ENCODE assay signal across 17 cellular contexts in the genomic region with DNA sequence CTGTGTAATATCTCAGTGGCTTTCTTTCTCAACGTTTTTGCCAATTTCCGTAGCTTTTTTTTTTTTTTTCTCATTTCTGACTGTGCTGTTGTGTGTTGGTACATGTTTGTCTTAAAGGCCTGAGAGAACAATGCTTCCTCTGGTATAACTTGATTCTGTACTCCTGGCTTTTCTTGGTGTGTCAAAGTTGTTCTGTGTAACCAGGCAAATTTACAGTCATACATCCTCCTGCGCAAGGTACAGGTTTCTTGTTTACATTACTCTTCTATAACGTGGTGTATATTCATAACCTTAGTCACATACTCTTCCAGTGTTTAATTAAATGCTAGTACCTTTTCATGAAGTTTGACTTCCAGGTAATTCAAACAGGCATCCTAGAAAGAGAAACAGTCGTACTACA. TPM values are rescaled to one million over a fixed set of nuclear protein-coding genes. Genes with fewer than 3 reads are reported as not detected.
DNase-seq lines count a peak whose midpoint lies in the region; ATAC-seq and TF ChIP-seq lines count a peak whose summit lies in the region.
"Had no signal": no experiment of that assay in that cellular context is flagged by ENCODE, and none has a peak within 500 bp of the region (broad histone marks: within the 10 kb centered on the region; RNA-seq: fewer than 3 reads in every experiment).

No MANE protein-coding gene starts in this region.

- H3K27me3 Mint-ChIP-seq in GM23338 (ENCODE audit: insufficient read depth, low read depth, poor library complexity) (peaks cover 2% of the 10 kb centered on the region), progenitor cell of endocrine pancreas (no peaks in the 10 kb centered on the region)
- no peaks in the 10 kb centered on the region for H3K27me3 Mint-ChIP-seq in CD8-positive, alpha-beta T cell (ENCODE audit: low read depth)

- H3K4me1 ChIP-seq in GM23338 (ENCODE audit: insufficient read depth), result 0 out of 2 replicates have a peak, but pooled peaks cover 7% of the 10 kb centered on the region
- H3K4me1 ChIP-seq in CD8-positive, alpha-beta T cell (ENCODE audit: insufficient read depth, low read length), result no peaks in the 10 kb centered on the region
- H3K4me1 ChIP-seq: BLaER1 treated with 17β-estradiol and CSF1 and Interleukin-3, amounts not matched to agents 10 nM and 100 nM; HAP-1 had no signal

- no peaks in the 10 kb centered on the region for H3K36me3 ChIP-seq in GM23338 (ENCODE audit: insufficient read depth)
- no peaks in the 10 kb centered on the region for H3K36me3 ChIP-seq in CD8-positive, alpha-beta T cell (ENCODE audit: insufficient read depth, low read length)
- H3K36me3 ChIP-seq: BLaER1 treated with 17β-estradiol and CSF1 and Interleukin-3, amounts not matched to agents 10 nM and 100 nM; HAP-1 had no signal

- H4K20me1 ChIP-seq in GM23338 (replicated peaks; ENCODE audit: insufficient read depth), result no peaks in the 10 kb centered on the region
- H4K20me1 ChIP-seq: BLaER1 treated with 17β-estradiol and CSF1 and Interleukin-3, amounts not matched to agents 10 nM and 100 nM had no signal

- CTCF ChIA-PET in CD8-positive, alpha-beta T cell (lab: Charles Lee), result interaction anchor here (1.0 kb wide), 1 partner anchor 16 kb away, joined by 3 read pairs; no protein-coding TSS in a partner anchor

- no peaks in the 10 kb centered on the region for H3K9me2 ChIP-seq in GM23338 (ENCODE audit: insufficient read depth)

- 0 out of 2 replicates have a peak overlapping the region, but pooled peaks have one; percentile 41 for H3K27ac ChIP-seq in GM23338 (ENCODE audit: low read depth)
- peak overlapping the region; percentile 27 for H3K27ac ChIP-seq in epithelial cell of prostate
- no peak overlapping the region for H3K27ac ChIP-seq in CD8-positive, alpha-beta T cell (ENCODE audit: low read depth, low read length)
- H3K27ac ChIP-seq: BLaER1 treated with 17β-estradiol and CSF1 and Interleukin-3, amounts not matched to agents 10 nM and 100 nM had no signal

- H3F3A ChIP-seq in GM23338 (replicated peaks; ENCODE audit: low read depth), result no peaks in the 10 kb centered on the region

- DNase-seq in GM23338 (ENCODE audit: low spot score), result no peak
- DNase-seq in OCI-M1 (lab: John Stamatoyannopoulos, UW), result peak; percentile 11
- DNase-seq in epithelial cell of prostate (ENCODE audit: low read depth, low spot score), result peak; percentile 77
- no peak for DNase-seq in progenitor cell of endocrine pancreas (ENCODE audit: low spot score, unreplicated experiment)
- no peak for DNase-seq in stimulated activated CD4-positive, alpha-beta T cell treated with anti-CD3 and anti-CD28 coated beads, Interleukin-2, amount 100 ng/mL, for 24 hours
- DNase-seq in CD8-positive, alpha-beta T cell, result no peak
- DNase-seq: anterior cingulate cortex; DND-41; NCI-H1417 treated with DMSO at 0.1 percent for 48 hours; NCI-H2227 treated with DMSO at 0.1 percent for 48 hours; stimulated activated naive CD4-positive, alpha-beta T cell had no signal

- H3K79me2 ChIP-seq in GM23338 (replicated peaks; ENCODE audit: insufficient read depth), result peaks cover 5% of the 10 kb centered on the region

- no peak overlapping the region for H3K4me3 ChIP-seq in GM23338
- H3K4me3 ChIP-seq in CD8-positive, alpha-beta T cell (ENCODE audit: low read depth, low read length), result no peak overlapping the region
- H3K4me3 ChIP-seq: BLaER1 treated with 17β-estradiol and CSF1 and Interleukin-3, amounts not matched to agents 10 nM and 100 nM; HAP-1; skin epidermis had no signal

- POLR2A ChIA-PET in CD8-positive, alpha-beta T cell (lab: Charles Lee), result no interaction called here

- no peak overlapping the region for H3K4me2 ChIP-seq in GM23338
- H3K4me2 ChIP-seq: BLaER1 treated with 17β-estradiol and CSF1 and Interleukin-3, amounts not matched to agents 10 nM and 100 nM had no signal

- H3K4me1 Mint-ChIP-seq in GM23338 (peaks cover 7% of the 10 kb centered on the region), progenitor cell of endocrine pancreas (ENCODE audit: low read depth) (peaks cover 26% of the 10 kb centered on the region)
- peaks cover 4% of the 10 kb centered on the region for H3K4me1 Mint-ChIP-seq in CD8-positive, alpha-beta T cell (ENCODE audit: low read depth)

- intact Hi-C loops in CD8-positive, alpha-beta T cell (cut with DNase I, micrococcal nuclease), result no loop called here

- H3K4me3 Mint-ChIP-seq in GM23338, result no peak overlapping the region
- no peak overlapping the region for H3K4me3 Mint-ChIP-seq in progenitor cell of endocrine pancreas (ENCODE audit: low read depth)
- H3K4me3 Mint-ChIP-seq in CD8-positive, alpha-beta T cell, result no peak overlapping the region

- ATAC-seq in GM23338 (no peak), HG02840 (IDR thresholded peaks at IDR 0.05; ENCODE audit: low FRiP score, unreplicated experiment) (no peak), GM21737 (IDR thresholded peaks at IDR 0.05; ENCODE audit: unreplicated experiment) (no peak)
- ATAC-seq in CD8-positive, alpha-beta T cell, result no peak

- H2AFZ ChIP-seq in GM23338, result no peak overlapping the region

- no peaks in the 10 kb centered on the region for H3K9me3 ChIP-seq in CD8-positive, alpha-beta T cell (ENCODE audit: low read length)
- H3K9me3 ChIP-seq: BLaER1 treated with 17β-estradiol and CSF1 and Interleukin-3, amounts not matched to agents 10 nM and 100 nM; HAP-1 had no signal

- no peaks in the 10 kb centered on the region for H3K36me3 Mint-ChIP-seq in GM23338 (ENCODE audit: low read depth)
- no peaks in the 10 kb centered on the region for H3K36me3 Mint-ChIP-seq in progenitor cell of endocrine pancreas (ENCODE audit: insufficient read depth)
- no peaks in the 10 kb centered on the region for H3K36me3 Mint-ChIP-seq in CD8-positive, alpha-beta T cell

- H3K27ac Mint-ChIP-seq in GM23338 (no peak overlapping the region), progenitor cell of endocrine pancreas (peak overlapping the region; percentile 44)
- no peak overlapping the region for H3K27ac Mint-ChIP-seq in CD8-positive, alpha-beta T cell
- H3K27ac Mint-ChIP-seq: activated T-helper 2 cell treated with anti-CD3 and anti-CD28 coated beads, Interferon-gamma antibody, Interleukin-2, Interleukin-4, amounts not matched to agents 10 μg/mL and 5 μg/mL and 100 μg/mL, durations not matched to agents 14 hours and 24 hours and 36 hours had no signal

- H3K9me3 Mint-ChIP-seq in GM23338, result no peaks in the 10 kb centered on the region
- H3K9me3 Mint-ChIP-seq in progenitor cell of endocrine pancreas (ENCODE audit: low read depth), result no peaks in the 10 kb centered on the region
- H3K9me3 Mint-ChIP-seq in CD8-positive, alpha-beta T cell, result no peaks in the 10 kb centered on the region
- H3K9me3 Mint-ChIP-seq: activated T-helper 2 cell treated with anti-CD3 and anti-CD28 coated beads, Interferon-gamma antibody, Interleukin-2, Interleukin-4, amounts not matched to agents 10 μg/mL and 5 μg/mL and 100 μg/mL, durations not matched to agents 14 hours and 24 hours and 36 hours had no signal

- no peak for TF ChIP-seq CTCF in GM23338 (conservative IDR thresholded peaks at IDR 0.05; ENCODE audit: low read depth in 2 of 2)
- no peak for TF ChIP-seq CTCF in progenitor cell of endocrine pancreas (IDR thresholded peaks at IDR 0.05; ENCODE audit: unreplicated experiment)
- TF ChIP-seq CTCF in CD8-positive, alpha-beta T cell (IDR thresholded peaks at IDR 0.05), result no peak

- H3K27me3 ChIP-seq in GM23338 (ENCODE audit: insufficient read depth), result no peaks in the 10 kb centered on the region
- no peaks in the 10 kb centered on the region for H3K27me3 ChIP-seq in CD8-positive, alpha-beta T cell (ENCODE audit: insufficient read depth, low read length)
- H3K27me3 ChIP-seq: BLaER1 treated with 17β-estradiol and CSF1 and Interleukin-3, amounts not matched to agents 10 nM and 100 nM had no signal

TF ChIP-seq in GM23338, 12 proteins besides CTCF, POLR2A, EP300 and RAD21 (continues in another document):
- TF ChIP-seq CREB1 (CRISPR knock-in tag; IDR thresholded peaks at IDR 0.05; ENCODE audit: low read depth), result no peak
- TF ChIP-seq POLR2AphosphoS5 (IDR thresholded peaks at IDR 0.05; ENCODE audit: low read depth), result no peak
- no peak for TF ChIP-seq STAT1 (IDR thresholded peaks at IDR 0.05; ENCODE audit: unreplicated experiment)

RNA-seq across cellular contexts. Expression of a gene that starts 8.3 kb away (rescaled TPM):
- 49.7 and 50.7 TPM in 2 replicates for total RNA-seq in GM23338 (2014; rRNA removed; shearing (Covaris generic))
- 27.5 and 31.7 TPM in 2 replicates for polyA plus RNA-seq in GM23338 (2016; fragmentation: Nextera tagmentation; extraction: Ambion mirVana)
- 41.8 and 43.5 TPM in 2 replicates for total RNA-seq in progenitor cell of endocrine pancreas
- 10 to 100 TPM; 15.7 to 15.9 TPM for total RNA-seq in CD8-positive, alpha-beta T cell

Comparison
In these comparisons a context has a peak if more than half of its experiments do, and no peak if none do; other contexts are left out.
1. DNase-seq: peak in OCI-M1 (single experiment) and epithelial cell of prostate (single experiment); none in GM23338 (single experiment), progenitor cell of endocrine pancreas (single experiment), stimulated activated CD4-positive, alpha-beta T cell treated with anti-CD3 and anti-CD28 coated beads, Interleukin-2, amount 100 ng/mL, for 24 hours (0 of 2) and CD8-positive, alpha-beta T cell (0 of 7).